Comparison of ENCODE assay signal across 1 cellular context in the genomic region with DNA sequence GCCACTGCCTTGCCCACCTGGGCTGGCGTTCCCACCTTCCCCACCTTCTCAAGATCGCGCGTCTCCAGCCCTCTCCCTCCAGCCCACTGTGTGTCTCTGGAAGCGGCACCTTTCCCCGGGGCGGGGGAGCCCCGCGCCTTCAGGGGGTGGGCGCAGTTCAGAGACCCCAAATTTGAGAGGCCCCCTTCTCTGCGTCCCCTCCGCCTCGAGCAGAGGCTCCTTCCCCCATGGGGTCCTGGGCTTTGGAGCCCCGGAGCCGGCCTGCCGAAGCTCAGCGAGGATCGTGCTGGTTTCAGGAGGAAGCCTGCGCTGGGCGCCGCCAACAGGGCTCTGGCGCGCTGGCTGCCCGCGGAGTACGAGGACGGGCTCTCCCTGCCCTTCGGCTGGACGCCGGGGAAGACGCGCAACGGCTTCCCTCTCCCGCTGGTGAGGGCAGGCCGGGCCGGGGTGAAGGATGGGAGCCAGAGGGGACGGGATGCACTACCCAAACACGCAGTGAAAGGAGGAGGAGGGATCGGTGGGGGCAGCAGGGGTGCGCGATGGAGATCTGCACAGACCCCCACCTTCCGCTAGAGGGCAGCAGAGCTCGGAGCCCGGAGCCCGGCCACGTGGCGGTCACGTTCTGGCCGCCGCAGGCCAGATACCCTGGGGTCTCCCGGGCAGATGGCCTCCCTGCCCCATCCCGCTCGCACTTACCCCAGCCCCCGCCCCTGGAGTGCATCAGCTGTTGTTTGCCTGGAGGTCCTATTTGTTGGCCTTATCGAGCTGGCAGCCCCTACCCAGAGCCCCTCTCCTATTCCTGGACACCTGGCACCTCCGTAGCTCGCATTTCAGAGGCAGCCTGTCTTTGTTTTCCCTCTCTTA.
A peak's percentile ranks its signal among the peaks of the same experiment; 100 is the strongest.
TF ChIP-seq lines count a peak whose summit lies in the region.

No MANE protein-coding gene starts in this region.

TF ChIP-seq in K562, 482 proteins besides CTCF, POLR2A, EP300 and RAD21 (continued from another document and continues in another):
- TF ChIP-seq REST (CRISPR knock-in tag; IDR thresholded peaks at IDR 0.05; ENCODE audit: low read depth) (no peak), MCM7 (IDR thresholded peaks at IDR 0.05) (no peak), IFI16 (CRISPR knock-in tag; IDR thresholded peaks at IDR 0.05) (no peak), HMGXB4 (CRISPR knock-in tag; IDR thresholded peaks at IDR 0.05) (no peak), ZNF449 (CRISPR knock-in tag; IDR thresholded peaks at IDR 0.05) (no peak), NR3C1 (CRISPR knock-in tag; IDR thresholded peaks at IDR 0.05) (peak; percentile 85), TFAM (CRISPR knock-in tag; conservative IDR thresholded peaks at IDR 0.05) (no peak), GTF2E2 (tag; IDR thresholded peaks at IDR 0.05) (no peak), ZNF398 (CRISPR knock-in tag; IDR thresholded peaks at IDR 0.05) (no peak), PRPF4 (IDR thresholded peaks at IDR 0.05; ENCODE audit: insufficient read depth, low read depth, low read length, poor library complexity, severe bottlenecking) (no peak), ZKSCAN1 (IDR thresholded peaks at IDR 0.05; ENCODE audit: low read depth, low read length) (no peak), ARID1B (IDR thresholded peaks at IDR 0.05) (0 out of 2 replicates have a peak, but pooled peaks have one; percentile 26), ZBTB1 (CRISPR knock-in tag; IDR thresholded peaks at IDR 0.05; ENCODE audit: borderline replicate concordance, low read depth) (peak; percentile 87), RBM22 (IDR thresholded peaks at IDR 0.05; ENCODE audit: low read depth, low read length, poor library complexity, severe bottlenecking) (no peak), RFX1 (IDR thresholded peaks at IDR 0.05) (no peak), ZNF23 (CRISPR knock-in tag; IDR thresholded peaks at IDR 0.05) (no peak), CHD2 (IDR thresholded peaks at IDR 0.05; ENCODE audit: low read depth, low read length) (no peak), WHSC1 (IDR thresholded peaks at IDR 0.05; ENCODE audit: low read length) (no peak), NFE2 (IDR thresholded peaks at IDR 0.05; ENCODE audit: low read depth) (no peak), ZNF175 (CRISPR knock-in tag; IDR thresholded peaks at IDR 0.05; ENCODE audit: low read depth) (no peak), DDX20 (tag; IDR thresholded peaks at IDR 0.05; ENCODE audit: low read depth) (no peak), FIP1L1 (IDR thresholded peaks at IDR 0.05; ENCODE audit: low read depth, low read length, poor library complexity, severe bottlenecking) (no peak), NFYB (IDR thresholded peaks at IDR 0.05; ENCODE audit: extremely low read depth, insufficient read length) (no peak), KLF13 (tag; IDR thresholded peaks at IDR 0.05; ENCODE audit: borderline replicate concordance, low read depth) (no peak), XRCC5 (IDR thresholded peaks at IDR 0.05; ENCODE audit: low read depth, low read length) (0 out of 2 replicates have a peak, but pooled peaks have one; percentile 62), MLX (CRISPR knock-in tag; conservative IDR thresholded peaks at IDR 0.05) (peak in 1 of 2 experiments; percentile 89; a peak in 1 of 4 replicates), MXI1 (IDR thresholded peaks at IDR 0.05; ENCODE audit: low read depth, low read length) (0 out of 2 replicates have a peak, but pooled peaks have one; percentile 17), TCF3 (CRISPR knock-in tag; IDR thresholded peaks at IDR 0.05) (peak; percentile 18; the same call in 1 of the 2 replicates), ZNF384 (IDR thresholded peaks at IDR 0.05; ENCODE audit: low read depth, low read length) (no peak), ZBED1 (IDR thresholded peaks at IDR 0.05) (no peak), NR2C2 (CRISPR knock-in tag; IDR thresholded peaks at IDR 0.05) (peak; percentile 74), NR2C2 (tag; IDR thresholded peaks at IDR 0.05) (no peak), HDAC3 (IDR thresholded peaks at IDR 0.05; ENCODE audit: borderline replicate concordance, partially characterized antibody) (peak; percentile 37), ZBTB9 (CRISPR knock-in tag; IDR thresholded peaks at IDR 0.05) (0 out of 2 replicates have a peak, but pooled peaks have one; percentile 34), GTF2A2 (tag; IDR thresholded peaks at IDR 0.05) (no peak), TRIM28 (IDR thresholded peaks at IDR 0.05) (no peak), FOXK1 (CRISPR knock-in tag; IDR thresholded peaks at IDR 0.05; ENCODE audit: borderline replicate concordance) (peak; percentile 88; the same call in 1 of the 2 replicates), SP1 (CRISPR knock-in tag; IDR thresholded peaks at IDR 0.05) (peak; percentile 64), HLTF (IDR thresholded peaks at IDR 0.05) (no peak)
- TF ChIP-seq, protein P1, sequence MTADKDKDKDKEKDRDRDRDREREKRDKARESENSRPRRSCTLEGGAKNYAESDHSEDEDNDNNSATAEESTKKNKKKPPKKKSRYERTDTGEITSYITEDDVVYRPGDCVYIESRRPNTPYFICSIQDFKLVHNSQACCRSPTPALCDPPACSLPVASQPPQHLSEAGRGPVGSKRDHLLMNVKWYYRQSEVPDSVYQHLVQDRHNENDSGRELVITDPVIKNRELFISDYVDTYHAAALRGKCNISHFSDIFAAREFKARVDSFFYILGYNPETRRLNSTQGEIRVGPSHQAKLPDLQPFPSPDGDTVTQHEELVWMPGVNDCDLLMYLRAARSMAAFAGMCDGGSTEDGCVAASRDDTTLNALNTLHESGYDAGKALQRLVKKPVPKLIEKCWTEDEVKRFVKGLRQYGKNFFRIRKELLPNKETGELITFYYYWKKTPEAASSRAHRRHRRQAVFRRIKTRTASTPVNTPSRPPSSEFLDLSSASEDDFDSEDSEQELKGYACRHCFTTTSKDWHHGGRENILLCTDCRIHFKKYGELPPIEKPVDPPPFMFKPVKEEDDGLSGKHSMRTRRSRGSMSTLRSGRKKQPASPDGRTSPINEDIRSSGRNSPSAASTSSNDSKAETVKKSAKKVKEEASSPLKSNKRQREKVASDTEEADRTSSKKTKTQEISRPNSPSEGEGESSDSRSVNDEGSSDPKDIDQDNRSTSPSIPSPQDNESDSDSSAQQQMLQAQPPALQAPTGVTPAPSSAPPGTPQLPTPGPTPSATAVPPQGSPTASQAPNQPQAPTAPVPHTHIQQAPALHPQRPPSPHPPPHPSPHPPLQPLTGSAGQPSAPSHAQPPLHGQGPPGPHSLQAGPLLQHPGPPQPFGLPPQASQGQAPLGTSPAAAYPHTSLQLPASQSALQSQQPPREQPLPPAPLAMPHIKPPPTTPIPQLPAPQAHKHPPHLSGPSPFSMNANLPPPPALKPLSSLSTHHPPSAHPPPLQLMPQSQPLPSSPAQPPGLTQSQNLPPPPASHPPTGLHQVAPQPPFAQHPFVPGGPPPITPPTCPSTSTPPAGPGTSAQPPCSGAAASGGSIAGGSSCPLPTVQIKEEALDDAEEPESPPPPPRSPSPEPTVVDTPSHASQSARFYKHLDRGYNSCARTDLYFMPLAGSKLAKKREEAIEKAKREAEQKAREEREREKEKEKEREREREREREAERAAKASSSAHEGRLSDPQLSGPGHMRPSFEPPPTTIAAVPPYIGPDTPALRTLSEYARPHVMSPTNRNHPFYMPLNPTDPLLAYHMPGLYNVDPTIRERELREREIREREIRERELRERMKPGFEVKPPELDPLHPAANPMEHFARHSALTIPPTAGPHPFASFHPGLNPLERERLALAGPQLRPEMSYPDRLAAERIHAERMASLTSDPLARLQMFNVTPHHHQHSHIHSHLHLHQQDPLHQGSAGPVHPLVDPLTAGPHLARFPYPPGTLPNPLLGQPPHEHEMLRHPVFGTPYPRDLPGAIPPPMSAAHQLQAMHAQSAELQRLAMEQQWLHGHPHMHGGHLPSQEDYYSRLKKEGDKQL (CRISPR knock-in tag; IDR thresholded peaks at IDR 0.05; ENCODE audit: borderline replicate concordance): peak; percentile 93; the same call in 1 of the 2 replicates
- TF ChIP-seq, protein P2, sequence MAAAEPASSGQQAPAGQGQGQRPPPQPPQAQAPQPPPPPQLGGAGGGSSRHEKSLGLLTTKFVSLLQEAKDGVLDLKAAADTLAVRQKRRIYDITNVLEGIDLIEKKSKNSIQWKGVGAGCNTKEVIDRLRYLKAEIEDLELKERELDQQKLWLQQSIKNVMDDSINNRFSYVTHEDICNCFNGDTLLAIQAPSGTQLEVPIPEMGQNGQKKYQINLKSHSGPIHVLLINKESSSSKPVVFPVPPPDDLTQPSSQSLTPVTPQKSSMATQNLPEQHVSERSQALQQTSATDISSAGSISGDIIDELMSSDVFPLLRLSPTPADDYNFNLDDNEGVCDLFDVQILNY (CRISPR knock-in tag; IDR thresholded peaks at IDR 0.05): peak; percentile 80; the same call in 1 of the 2 replicates
